Comparison of ENCODE assay signal across 39 cellular contexts in the genomic region with DNA sequence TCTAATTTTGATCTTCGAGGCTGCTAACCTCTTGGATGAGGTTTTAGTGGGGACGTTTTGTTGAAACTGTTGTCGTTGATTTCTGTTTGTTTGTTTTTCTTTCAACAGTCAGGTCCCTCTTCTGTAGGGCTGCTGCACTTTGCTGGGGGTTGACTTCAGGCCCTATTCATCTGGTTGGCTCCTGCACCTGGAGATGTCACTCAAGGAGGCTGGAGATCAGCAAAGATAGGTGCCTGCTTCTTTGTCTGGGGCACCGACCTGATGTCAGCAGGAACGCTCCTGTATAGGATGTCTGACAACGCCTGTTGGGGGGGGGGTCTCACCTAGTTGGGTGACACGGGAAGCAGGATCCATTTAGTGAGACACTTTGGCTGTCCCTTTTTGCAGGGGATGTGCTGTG.
"Had no signal": no experiment of that assay in that cellular context is flagged by ENCODE, and none has a peak within 500 bp of the region (broad histone marks: within the 10 kb centered on the region; RNA-seq: fewer than 3 reads in every experiment).

No MANE protein-coding gene starts in this region.

- H3K27me3 ChIP-seq: adrenal gland, ascending aorta, body of pancreas, brain microvascular endothelial cell, breast epithelium, cardiac muscle cell had no signal

- H3K4me1 ChIP-seq: adrenal gland, ascending aorta, body of pancreas, breast epithelium had no signal

- H3K27me3 Mint-ChIP-seq: activated naive CD4-positive, alpha-beta T cell treated with anti-CD3 and anti-CD28 coated beads, Interleukin-2, amount 10 ng/mL, durations not matched to agents 7 days and 5 days; activated naive CD4-positive, alpha-beta T cell treated with anti-CD3 and anti-CD28 coated beads, Interleukin-2, amount 50 U/mL, for 24 hours; activated naive CD8-positive, alpha-beta T cell; activated naive CD8-positive, alpha-beta T cell treated with anti-CD3 and anti-CD28 coated beads for 36 hours; activated naive CD8-positive, alpha-beta T cell treated with anti-CD3 and anti-CD28 coated beads, Interleukin-2, amount 10 ng/mL, durations not matched to agents 7 days and 5 days; activated naive CD8-positive, alpha-beta T cell treated with anti-CD3 and anti-CD28 coated beads, Interleukin-2, amount 50 U/mL, for 24 hours; activated T-cell treated with anti-CD3 and anti-CD28 coated beads, Interleukin-2, amount 50 U/mL, for 24 hours; brain; central memory CD8-positive, alpha-beta T cell had no signal

- H3K4me1 Mint-ChIP-seq: activated naive CD4-positive, alpha-beta T cell treated with anti-CD3 and anti-CD28 coated beads, Interleukin-2, amount 10 ng/mL, durations not matched to agents 7 days and 5 days; activated naive CD4-positive, alpha-beta T cell treated with anti-CD3 and anti-CD28 coated beads, Interleukin-2, amount 50 U/mL, for 24 hours; activated naive CD8-positive, alpha-beta T cell treated with anti-CD3 and anti-CD28 coated beads for 36 hours; activated naive CD8-positive, alpha-beta T cell treated with anti-CD3 and anti-CD28 coated beads, Interleukin-2, amount 10 ng/mL, durations not matched to agents 7 days and 5 days; activated naive CD8-positive, alpha-beta T cell treated with anti-CD3 and anti-CD28 coated beads, Interleukin-2, amount 50 U/mL, for 24 hours; activated T-helper 17 cell treated with anti-CD3 and anti-CD28 coated beads, Interleukin-2, amount 50 U/mL, for 72 hours; brain; central memory CD8-positive, alpha-beta T cell had no signal

- DNase-seq: activated effector memory CD4-positive, alpha-beta T cell treated with anti-CD3 and anti-CD28 coated beads, Interleukin-2, amount 50 U/mL, for 16 hours; activated effector memory CD4-positive, alpha-beta T cell treated with Interleukin-2 at 50 U/mL for 16 hours; activated gamma-delta T cell; activated gamma-delta T cell treated with Interleukin-2 at 50 U/mL for 16 hours; activated naive CD4-positive, alpha-beta T cell; activated naive CD4-positive, alpha-beta T cell treated with anti-CD3 and anti-CD28 coated beads for 36 hours; activated naive CD4-positive, alpha-beta T cell treated with anti-CD3 and anti-CD28 coated beads, Interleukin-2, amount 10 ng/mL, durations not matched to agents 7 days and 5 days; activated naive CD4-positive, alpha-beta T cell treated with anti-CD3 and anti-CD28 coated beads, Interleukin-2, amount 50 U/mL, for 16 hours; activated naive CD4-positive, alpha-beta T cell treated with Interleukin-2 at 50 U/mL for 16 hours; activated naive CD8-positive, alpha-beta T cell treated with anti-CD3 and anti-CD28 coated beads for 36 hours; activated naive CD8-positive, alpha-beta T cell treated with anti-CD3 and anti-CD28 coated beads, Interleukin-2, amount 10 ng/mL, durations not matched to agents 7 days and 5 days; activated naive CD8-positive, alpha-beta T cell treated with anti-CD3 and anti-CD28 coated beads, Interleukin-2, amount 50 U/mL, for 24 hours; activated T-cell treated with anti-CD3 and anti-CD28 coated beads for 4 hours; activated T-cell treated with anti-CD3 and anti-CD28 coated beads, Interleukin-2, amount 50 U/mL, for 1 hour; activated T-cell treated with anti-CD3 and anti-CD28 coated beads, Interleukin-2, amount 50 U/mL, for 24 hours; activated T-cell treated with anti-CD3 and anti-CD28 coated beads, Interleukin-2, amount 50 U/mL, for 4 hours; activated T-cell treated with anti-CD3 and anti-CD28 coated beads, Interleukin-2, amount 50 U/mL, for 48 hours; activated T-cell treated with anti-CD3 and anti-CD28 coated beads, Interleukin-2, amount 50 U/mL, for 72 hours; adrenal gland; amniotic stem cell; amygdala; anterior cingulate cortex; aorta; body of pancreas; brain microvascular endothelial cell; caudate nucleus; central memory CD4-positive, alpha-beta T cell; cerebellar nuclear complex had no signal

- H3K4me3 Mint-ChIP-seq: activated naive CD4-positive, alpha-beta T cell treated with anti-CD3 and anti-CD28 coated beads for 36 hours; activated naive CD4-positive, alpha-beta T cell treated with anti-CD3 and anti-CD28 coated beads, Interleukin-2, amount 10 ng/mL, durations not matched to agents 7 days and 5 days; activated naive CD4-positive, alpha-beta T cell treated with anti-CD3 and anti-CD28 coated beads, Interleukin-2, amount 50 U/mL, for 24 hours; activated naive CD8-positive, alpha-beta T cell; activated naive CD8-positive, alpha-beta T cell treated with anti-CD3 and anti-CD28 coated beads for 36 hours; activated naive CD8-positive, alpha-beta T cell treated with anti-CD3 and anti-CD28 coated beads, Interleukin-2, amount 10 ng/mL, durations not matched to agents 7 days and 5 days; activated naive CD8-positive, alpha-beta T cell treated with anti-CD3 and anti-CD28 coated beads, Interleukin-2, amount 50 U/mL, for 24 hours; activated T-cell treated with anti-CD3 and anti-CD28 coated beads, Interleukin-2, amount 50 U/mL, for 24 hours; activated T-cell treated with anti-CD3 and anti-CD28 coated beads, Interleukin-2, amount 50 U/mL, for 4 hours; activated T-cell treated with anti-CD3 and anti-CD28 coated beads, Interleukin-2, amount 50 U/mL, for 72 hours; activated T-helper 1 cell treated with anti-CD3 and anti-CD28 coated beads, Interleukin-12 subunit alpha, Interleukin-12 subunit beta, Interleukin-2, Interleukin-4 antibody, amounts not matched to agents 30 ng/mL and 10 ng/mL and 1 ng/mL, durations not matched to agents 14 hours and 24 hours and 36 hours; activated T-helper 17 cell treated with anti-CD3 and anti-CD28 coated beads, Interleukin-2, amount 50 U/mL, for 72 hours; brain; central memory CD8-positive, alpha-beta T cell had no signal

- H3K27ac Mint-ChIP-seq: activated naive CD4-positive, alpha-beta T cell treated with anti-CD3 and anti-CD28 coated beads for 36 hours; activated naive CD4-positive, alpha-beta T cell treated with anti-CD3 and anti-CD28 coated beads, Interleukin-2, amount 10 ng/mL, durations not matched to agents 7 days and 5 days; activated naive CD4-positive, alpha-beta T cell treated with anti-CD3 and anti-CD28 coated beads, Interleukin-2, amount 50 U/mL, for 24 hours; activated naive CD4-positive, alpha-beta T cell treated with anti-CD3 and anti-CD28 coated beads, Interleukin-2, amount 50 U/mL, for 72 hours; activated naive CD8-positive, alpha-beta T cell; activated naive CD8-positive, alpha-beta T cell treated with anti-CD3 and anti-CD28 coated beads for 36 hours; activated naive CD8-positive, alpha-beta T cell treated with anti-CD3 and anti-CD28 coated beads, Interleukin-2, amount 10 ng/mL, durations not matched to agents 7 days and 5 days; activated naive CD8-positive, alpha-beta T cell treated with anti-CD3 and anti-CD28 coated beads, Interleukin-2, amount 50 U/mL, for 24 hours; activated T-cell treated with anti-CD3 and anti-CD28 coated beads, Interleukin-2, amount 50 U/mL, for 24 hours; activated T-cell treated with anti-CD3 and anti-CD28 coated beads, Interleukin-2, amount 50 U/mL, for 72 hours; activated T-helper 1 cell treated with anti-CD3 and anti-CD28 coated beads, Interleukin-12 subunit alpha, Interleukin-12 subunit beta, Interleukin-2, Interleukin-4 antibody, amounts not matched to agents 30 ng/mL and 10 ng/mL and 1 ng/mL, durations not matched to agents 14 hours and 24 hours and 36 hours; activated T-helper 17 cell treated with anti-CD3 and anti-CD28 coated beads, Interleukin-2, amount 50 U/mL, for 72 hours; activated T-helper 2 cell treated with anti-CD3 and anti-CD28 coated beads, Interferon-gamma antibody, Interleukin-2, Interleukin-4, amounts not matched to agents 10 μg/mL and 5 μg/mL and 100 μg/mL, durations not matched to agents 14 hours and 24 hours and 36 hours; brain had no signal

- ATAC-seq: activated naive CD4-positive, alpha-beta T cell treated with anti-CD3 and anti-CD28 coated beads, Interleukin-2, amount 50 U/mL, for 72 hours; activated naive CD8-positive, alpha-beta T cell treated with anti-CD3 and anti-CD28 coated beads, Interleukin-2, amount 50 U/mL, for 24 hours; activated T-cell treated with anti-CD3 and anti-CD28 coated beads, Interleukin-2, amount 50 U/mL, for 4 hours; activated T-cell treated with anti-CD3 and anti-CD28 coated beads, Interleukin-2, amount 50 U/mL, for 72 hours; activated T-helper 17 cell treated with anti-CD3 and anti-CD28 coated beads, Interleukin-2, amount 50 U/mL, for 72 hours; body of pancreas had no signal

- H3K9me3 ChIP-seq: adrenal gland, body of pancreas had no signal

- H3K4me3 ChIP-seq: adrenal gland, ascending aorta, body of pancreas, breast epithelium, cardiac muscle cell had no signal

- H3K36me3 Mint-ChIP-seq: activated naive CD4-positive, alpha-beta T cell treated with anti-CD3 and anti-CD28 coated beads, Interleukin-2, amount 10 ng/mL, durations not matched to agents 7 days and 5 days; activated naive CD4-positive, alpha-beta T cell treated with anti-CD3 and anti-CD28 coated beads, Interleukin-2, amount 50 U/mL, for 24 hours; activated naive CD8-positive, alpha-beta T cell; activated naive CD8-positive, alpha-beta T cell treated with anti-CD3 and anti-CD28 coated beads, Interleukin-2, amount 10 ng/mL, durations not matched to agents 7 days and 5 days; brain had no signal

- H3K27ac ChIP-seq: adrenal gland, ascending aorta, body of pancreas, brain microvascular endothelial cell, breast epithelium, cardiac muscle cell had no signal

- H3K36me3 ChIP-seq: adrenal gland, ascending aorta, brain microvascular endothelial cell, breast epithelium, cardiac muscle cell had no signal
